ENCODE assay signal across 9 cellular contexts in genomic region chr5:125484272-125485002, GRCh38.
DNase-seq lines count a peak whose midpoint lies in the region; ATAC-seq and TF ChIP-seq lines count a peak whose summit lies in the region.
"Had no signal": no experiment of that assay in that cellular context is flagged by ENCODE, and none has a peak within 500 bp of the region (broad histone marks: within the 10 kb centered on the region; RNA-seq: fewer than 3 reads in every experiment).

No MANE protein-coding gene starts in this region.

- no peak for TF ChIP-seq EP300 in upper lobe of left lung (IDR thresholded peaks at IDR 0.05)

- WGBS in lung, 2 donors, result 23 to 28% methylated on average over 8 of the region's 8 CpGs
- 21 to 32% methylated on average over 8 of the region's 8 CpGs for WGBS in upper lobe of left lung, 2 donors

- H3K4me1 ChIP-seq in lung (ENCODE audit: control insufficient read depth in 2 of 2, insufficient read depth in 2 of 2, low read length in 2 of 2) (peaks cover 3 to 6% of the 10 kb centered on the region in 2 donors), upper lobe of left lung (peaks cover 11 to 24% (median 18%) of the 10 kb centered on the region in 4 donors)

- H3K27ac ChIP-seq in lung (ENCODE audit: low read depth in 1 of 2, low read length in 1 of 2), result peak overlapping the region; percentile 45 to 80
- peak overlapping the region; percentile 50 to 72 (median 70) for H3K27ac ChIP-seq in upper lobe of left lung

- H3K27me3 ChIP-seq in lung (ENCODE audit: control insufficient read depth, insufficient read depth) (no peaks in the 10 kb centered on the region), upper lobe of left lung (no peaks in the 10 kb centered on the region)

- DNase-seq in GM03348 (ENCODE audit: low spot score) (peak; percentile 41), NCI-H446 treated with DMSO at 0.1 percent for 48 hours (lab: John Stamatoyannopoulos, UW) (peak; percentile 62), dedifferentiated amniotic fluid mesenchymal stem cell (ENCODE audit: extremely low spot score) (peak; percentile 87), lung (ENCODE audit: low spot score) (peak; percentile 33), upper lobe of left lung (peak in 1 of 2 donors; percentile 35)
- no peak for DNase-seq in activated CD4-positive, alpha-beta T cell treated with anti-CD3 and anti-CD28 coated beads, Interleukin-2, amount 50 U/mL, for 4 hours
- DNase-seq: naive B cell had no signal

- ATAC-seq in lung (ENCODE audit: insufficient read depth, low FRiP score) (peak; percentile 31), upper lobe of left lung (ENCODE audit: low FRiP score in 2 of 2) (peak; percentile 70 to 82), HG02678 (IDR thresholded peaks at IDR 0.05; ENCODE audit: unreplicated experiment) (no peak), HG03460 (IDR thresholded peaks at IDR 0.05; ENCODE audit: unreplicated experiment) (no peak)

- H3K9me3 ChIP-seq in lung (ENCODE audit: control insufficient read depth in 2 of 2, insufficient read depth in 1 of 2, low read length in 1 of 2) (no peaks in the 10 kb centered on the region), upper lobe of left lung (no peaks in the 10 kb centered on the region)

- H3K36me3 ChIP-seq in lung (ENCODE audit: control insufficient read depth in 2 of 2, insufficient read depth in 2 of 2, low read length in 2 of 2), result no peaks in the 10 kb centered on the region
- no peaks in the 10 kb centered on the region for H3K36me3 ChIP-seq in upper lobe of left lung

- no peak for TF ChIP-seq POLR2A in upper lobe of left lung (IDR thresholded peaks at IDR 0.05)

- no peak overlapping the region for H3K4me3 ChIP-seq in lung
- H3K4me3 ChIP-seq in upper lobe of left lung, result no peak overlapping the region

- TF ChIP-seq CTCF in lung (IDR thresholded peaks at IDR 0.05; ENCODE audit: control extremely low read depth, extremely low read depth), result no peak
- no peak for TF ChIP-seq CTCF in upper lobe of left lung (IDR thresholded peaks at IDR 0.05)

Comparison
In these comparisons a context has a peak if more than half of its experiments do, and no peak if none do; other contexts are left out.
1. DNase-seq: peak in GM03348 (single experiment), NCI-H446 treated with DMSO at 0.1 percent for 48 hours (single experiment), dedifferentiated amniotic fluid mesenchymal stem cell (single experiment) and lung (single experiment); none in activated CD4-positive, alpha-beta T cell treated with anti-CD3 and anti-CD28 coated beads, Interleukin-2, amount 50 U/mL, for 4 hours (0 of 2).
2. ATAC-seq: peak in lung (single experiment) and upper lobe of left lung (2 of 2); none in HG02678 (single experiment) and HG03460 (single experiment).